10 cellular contexts compared by ENCODE assay signal in the genomic region with DNA sequence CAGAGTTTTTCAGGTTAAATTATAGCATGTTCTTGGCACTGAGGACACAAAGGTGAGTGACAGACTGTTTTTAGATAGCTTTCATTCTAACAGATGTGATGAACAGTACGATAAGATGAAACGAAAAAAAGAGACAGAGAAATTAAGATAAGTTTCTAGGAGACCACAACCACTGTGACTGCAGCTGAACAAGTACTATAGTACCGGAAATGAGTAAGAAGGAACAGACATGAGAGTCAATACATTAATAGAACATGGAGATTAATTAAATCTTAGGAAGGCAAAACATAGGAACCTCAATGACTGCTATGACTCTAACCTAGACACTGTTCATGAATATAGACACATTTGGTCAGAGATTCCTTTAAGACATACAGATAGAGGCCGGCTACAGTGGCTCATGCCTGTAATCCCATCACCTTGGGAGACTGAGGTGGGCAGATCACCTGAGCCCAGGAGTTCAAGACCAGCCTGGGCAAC. TPM values are rescaled to one million over a fixed set of nuclear protein-coding genes. Genes with fewer than 3 reads are reported as not detected.
A peak's percentile ranks its signal among the peaks of the same experiment; 100 is the strongest.
DNase-seq lines count a peak whose midpoint lies in the region; ATAC-seq and TF ChIP-seq lines count a peak whose summit lies in the region.
"Had no signal": no experiment of that assay in that cellular context is flagged by ENCODE, and none has a peak within 500 bp of the region (broad histone marks: within the 10 kb centered on the region; RNA-seq: fewer than 3 reads in every experiment).

No MANE protein-coding gene starts in this region.

- H4K20me1 ChIP-seq in SK-N-SH (ENCODE audit: insufficient read depth) (no peaks in the 10 kb centered on the region; the same call in 1 of the 2 replicates), MM.1S (ENCODE audit: insufficient read depth, low read length) (no peaks in the 10 kb centered on the region)

- H3K9me2 ChIP-seq in SK-N-SH (no peaks in the 10 kb centered on the region), MM.1S (replicated peaks; ENCODE audit: insufficient read depth, low read length) (no peaks in the 10 kb centered on the region)

- no peak for TF ChIP-seq CTCF in SK-N-SH (IDR thresholded peaks at IDR 0.05)
- no peak for TF ChIP-seq CTCF in MM.1S (IDR thresholded peaks at IDR 0.05; ENCODE audit: low read length)
- TF ChIP-seq CTCF in nephron progenitor cell (IDR thresholded peaks at IDR 0.05), result no peak
- no peak for TF ChIP-seq CTCF in Peyer's patch (IDR thresholded peaks at IDR 0.05)

- H3K9me3 ChIP-seq in SK-N-SH (no peaks in the 10 kb centered on the region), MM.1S (replicated peaks; ENCODE audit: insufficient read depth, low read length) (no peaks in the 10 kb centered on the region), Peyer's patch (no peaks in the 10 kb centered on the region)

- H3F3A ChIP-seq in SK-N-SH (replicated peaks; ENCODE audit: insufficient read depth) (peaks cover 12% of the 10 kb centered on the region), MM.1S (ENCODE audit: insufficient read depth, low read length) (peaks cover 42% of the 10 kb centered on the region)

- POLR2A ChIA-PET in SK-N-SH (lab: Yijun Ruan, JAX), result no interaction called here

- H3K4me1 Mint-ChIP-seq in nephron progenitor cell, result no peaks in the 10 kb centered on the region

- WGBS in SK-N-SH (ENCODE audit: low lambda C conversion rate), result 85% methylated on average over 4 of the region's 4 CpGs

- no peak for TF ChIP-seq EP300 in SK-N-SH (IDR thresholded peaks at IDR 0.05; ENCODE audit: borderline replicate concordance in 1 of 2, low read depth in 1 of 2, low read length in 1 of 2)

- H3K9ac ChIP-seq in SK-N-SH (no peak overlapping the region), MM.1S (ENCODE audit: low read length) (peak overlapping the region; percentile 67)

- H3K36me3 Mint-ChIP-seq in nephron progenitor cell (ENCODE audit: low read depth), result peaks cover 14% of the 10 kb centered on the region

- no peak for ATAC-seq in SK-N-SH treated with all-trans-retinoic acid at 6 μM for 48 hours
- ATAC-seq in HG02623 (IDR thresholded peaks at IDR 0.05; ENCODE audit: unreplicated experiment), result peak; percentile 89

- H3K79me2 ChIP-seq in SK-N-SH (ENCODE audit: insufficient read depth) (peaks cover 28% of the 10 kb centered on the region), MM.1S (ENCODE audit: low read length) (peaks cover 73% of the 10 kb centered on the region)

- 0 out of 2 replicates have a peak overlapping the region, but pooled peaks have one; percentile 28 for H3K4me2 ChIP-seq in SK-N-SH
- peak overlapping the region; percentile 75 for H3K4me2 ChIP-seq in MM.1S (ENCODE audit: low read depth, low read length)

- CTCF ChIA-PET in SK-N-SH (lab: Yijun Ruan, JAX), result no interaction called here

- peaks cover 0 to 10% of the 10 kb centered on the region in 2 experiments for H3K36me3 ChIP-seq in SK-N-SH (replicated peaks in 1 of 2; ENCODE audit: control insufficient read depth in 1 of 2, insufficient read depth in 2 of 2, low read length in 1 of 2)
- H3K36me3 ChIP-seq in MM.1S (replicated peaks; ENCODE audit: insufficient read depth, low read length), result no peaks in the 10 kb centered on the region; the same call in 1 of the 2 replicates
- H3K36me3 ChIP-seq in Peyer's patch, result no peaks in the 10 kb centered on the region

- no peak for TF ChIP-seq RAD21 in SK-N-SH (IDR thresholded peaks at IDR 0.05; ENCODE audit: low read length)

- no peak for TF ChIP-seq POLR2A in Peyer's patch (IDR thresholded peaks at IDR 0.05)

- H3K4me3 Mint-ChIP-seq in nephron progenitor cell, result no peak overlapping the region
- H3K4me3 Mint-ChIP-seq: dendritic cell treated with granulocyte-macrophage colony-stimulating factor and Interleukin-4, amounts not matched to agents 40 ng/mL and 50 ng/mL, for 4 days had no signal

- H3K4me1 ChIP-seq in SK-N-SH (ENCODE audit: control insufficient read depth in 1 of 2, insufficient read depth in 2 of 2, low read depth in 1 of 2, low read length in 1 of 2), result no peaks in the 10 kb centered on the region; a peak in 1 of 4 replicates
- H3K4me1 ChIP-seq in MM.1S (ENCODE audit: low read length), result peaks cover 57% of the 10 kb centered on the region
- no peaks in the 10 kb centered on the region for H3K4me1 ChIP-seq in Peyer's patch

- H3K27ac ChIP-seq in SK-N-SH (ENCODE audit: low read depth in 2 of 2, low read length in 1 of 2), result peak overlapping the region in 1 of 2 experiments; percentile 24; a peak in 2 of 4 replicates
- H3K27ac ChIP-seq in MM.1S (ENCODE audit: low read length), result peak overlapping the region; percentile 98
- H3K27ac ChIP-seq in Peyer's patch, result peak overlapping the region in 2 of 4 donors; percentile 23 to 28

- no peak overlapping the region for H2AFZ ChIP-seq in SK-N-SH (ENCODE audit: low read depth)
- no peak overlapping the region for H2AFZ ChIP-seq in MM.1S (ENCODE audit: low read length)

- DNase-seq in SK-N-SH (no peak), MM.1S (peak; percentile 91), nephron progenitor cell (no peak), SK-N-DZ (ENCODE audit: low spot score) (no peak), DMS 273 (lab: John Stamatoyannopoulos, UW; ENCODE audit: unreplicated experiment) (no peak), Peyer's patch (no peak)

- no peaks in the 10 kb centered on the region for H3K9me3 Mint-ChIP-seq in nephron progenitor cell
- H3K9me3 Mint-ChIP-seq: dendritic cell treated with granulocyte-macrophage colony-stimulating factor and Interleukin-4, amounts not matched to agents 40 ng/mL and 50 ng/mL, for 4 days had no signal

- H3K27me3 ChIP-seq in SK-N-SH (ENCODE audit: insufficient read depth) (no peaks in the 10 kb centered on the region), MM.1S (replicated peaks; ENCODE audit: insufficient read depth, low read length) (no peaks in the 10 kb centered on the region), Peyer's patch (no peaks in the 10 kb centered on the region)

- H3K27ac Mint-ChIP-seq in nephron progenitor cell, result peak overlapping the region; percentile 1
- H3K27ac Mint-ChIP-seq: dendritic cell treated with granulocyte-macrophage colony-stimulating factor and Interleukin-4, amounts not matched to agents 40 ng/mL and 50 ng/mL, for 4 days had no signal

- H3K27me3 Mint-ChIP-seq in nephron progenitor cell (ENCODE audit: low read depth, poor library complexity), result no peaks in the 10 kb centered on the region
- H3K27me3 Mint-ChIP-seq: dendritic cell treated with granulocyte-macrophage colony-stimulating factor and Interleukin-4, amounts not matched to agents 40 ng/mL and 50 ng/mL, for 4 days had no signal

- H3K4me3 ChIP-seq in SK-N-SH (ENCODE audit: low read depth in 2 of 2, low read length in 1 of 2) (no peak overlapping the region), MM.1S (ENCODE audit: low read length) (peak overlapping the region; percentile 41), Peyer's patch (no peak overlapping the region)
- H3K4me3 ChIP-seq: lung had no signal

TF ChIP-seq in SK-N-SH, 30 proteins besides CTCF, POLR2A, EP300 and RAD21 (continues in another document):
- no peak for TF ChIP-seq NRF1 (IDR thresholded peaks at IDR 0.05; ENCODE audit: low read depth, low read length)
- TF ChIP-seq, protein P1, sequence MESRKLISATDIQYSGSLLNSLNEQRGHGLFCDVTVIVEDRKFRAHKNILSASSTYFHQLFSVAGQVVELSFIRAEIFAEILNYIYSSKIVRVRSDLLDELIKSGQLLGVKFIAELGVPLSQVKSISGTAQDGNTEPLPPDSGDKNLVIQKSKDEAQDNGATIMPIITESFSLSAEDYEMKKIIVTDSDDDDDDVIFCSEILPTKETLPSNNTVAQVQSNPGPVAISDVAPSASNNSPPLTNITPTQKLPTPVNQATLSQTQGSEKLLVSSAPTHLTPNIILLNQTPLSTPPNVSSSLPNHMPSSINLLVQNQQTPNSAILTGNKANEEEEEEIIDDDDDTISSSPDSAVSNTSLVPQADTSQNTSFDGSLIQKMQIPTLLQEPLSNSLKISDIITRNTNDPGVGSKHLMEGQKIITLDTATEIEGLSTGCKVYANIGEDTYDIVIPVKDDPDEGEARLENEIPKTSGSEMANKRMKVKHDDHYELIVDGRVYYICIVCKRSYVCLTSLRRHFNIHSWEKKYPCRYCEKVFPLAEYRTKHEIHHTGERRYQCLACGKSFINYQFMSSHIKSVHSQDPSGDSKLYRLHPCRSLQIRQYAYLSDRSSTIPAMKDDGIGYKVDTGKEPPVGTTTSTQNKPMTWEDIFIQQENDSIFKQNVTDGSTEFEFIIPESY (IDR thresholded peaks at IDR 0.05; ENCODE audit: borderline replicate concordance, low read depth), result no peak
- TF ChIP-seq GATA2 (CRISPR knock-in tag; IDR thresholded peaks at IDR 0.05), result no peak

TF ChIP-seq in SK-N-SH treated with all-trans-retinoic acid at 6 μM for 48 hours, 23 proteins besides CTCF, POLR2A, EP300 and RAD21:
- no peak for TF ChIP-seq SNAI2 (CRISPR knock-in tag; IDR thresholded peaks at IDR 0.05)
TF ChIP-seq in SK-N-SH treated with all-trans-retinoic acid at 6 μM for 48 hours: peak in this region for 0.

RNA-seq across cellular contexts. Expression of a gene that starts 40.2 kb away (rescaled TPM):
- 19.0 and 24.3 TPM in 2 replicates for polyA plus RNA-seq in SK-N-SH (2012; rRNA removed)
- 29.0 and 36.8 TPM in 2 replicates for polyA plus RNA-seq in SK-N-SH (2012; cell fraction: cytosol; rRNA removed)
- 6.9 and 19.7 TPM in 2 replicates for polyA plus RNA-seq in SK-N-SH (2012; cell fraction: nucleus; rRNA removed)
- 51.1 and 54.9 TPM in 2 replicates for polyA plus RNA-seq in SK-N-DZ (2014; cell fraction: cytosol; rRNA removed)
- 25.2 and 51.2 TPM in 2 replicates for polyA plus RNA-seq in SK-N-DZ (2014; cell fraction: nucleus; rRNA removed)
- total RNA-seq in Peyer's patch, result 10 to 100 TPM; 25.2 to 94.1 (median 37.5) TPM
